Comparison of ENCODE assay signal across 25 cellular contexts in genomic region chr2:34534341-34534740, GRCh38.
"Had no signal": no experiment of that assay in that cellular context is flagged by ENCODE, and none has a peak within 500 bp of the region (broad histone marks: within the 10 kb centered on the region; RNA-seq: fewer than 3 reads in every experiment).

No MANE protein-coding gene starts in this region.

- H3K4me1 ChIP-seq: colonic mucosa, esophagus muscularis mucosa, esophagus squamous epithelium, foreskin keratinocyte, gastrocnemius medialis, gastroesophageal sphincter, heart left ventricle, heart right ventricle had no signal

- H3K4me3 ChIP-seq: colonic mucosa, coronary artery, dorsolateral prefrontal cortex, esophagus muscularis mucosa, esophagus squamous epithelium, gastrocnemius medialis, gastroesophageal sphincter, heart left ventricle, heart right ventricle had no signal

- ATAC-seq: effector memory CD8-positive, alpha-beta T cell; esophagus mucosa; foreskin keratinocyte; gastrocnemius medialis; gastroesophageal sphincter; heart left ventricle; heart right ventricle had no signal

- H3K36me3 ChIP-seq: colonic mucosa, esophagus muscularis mucosa, esophagus squamous epithelium, gastrocnemius medialis, gastroesophageal sphincter, heart left ventricle, heart right ventricle had no signal

- H3K27ac Mint-ChIP-seq: dendritic cell treated with granulocyte-macrophage colony-stimulating factor and Interleukin-4, amounts not matched to agents 40 ng/mL and 50 ng/mL, for 4 days; effector memory CD8-positive, alpha-beta T cell; endodermal cell had no signal

- H3K27me3 ChIP-seq: colonic mucosa, dorsolateral prefrontal cortex, esophagus muscularis mucosa, esophagus squamous epithelium, foreskin keratinocyte, gastrocnemius medialis, gastroesophageal sphincter, heart left ventricle, heart right ventricle had no signal

- DNase-seq: colonic mucosa; cortex of kidney; dermis blood vessel endothelial cell; dorsolateral prefrontal cortex; effector CD4-positive, alpha-beta T cell; effector CD8-positive, alpha-beta T cell; effector memory CD4-positive, alpha-beta T cell; effector memory CD8-positive, alpha-beta T cell; endodermal cell; erythroblast; esophagus squamous epithelium; foreskin fibroblast; foreskin keratinocyte; foreskin melanocyte; gastrocnemius medialis; glutamatergic neuron; head of caudate nucleus; heart left ventricle; heart right ventricle had no signal

- H3K27me3 Mint-ChIP-seq: dendritic cell treated with granulocyte-macrophage colony-stimulating factor and Interleukin-4, amounts not matched to agents 40 ng/mL and 50 ng/mL, for 4 days; effector memory CD8-positive, alpha-beta T cell had no signal

- H3K27ac ChIP-seq: colonic mucosa, coronary artery, dorsolateral prefrontal cortex, epithelial cell of prostate, esophagus muscularis mucosa, esophagus squamous epithelium, foreskin keratinocyte, gastrocnemius medialis, gastroesophageal sphincter, heart left ventricle, heart right ventricle had no signal

- H3K9me3 ChIP-seq: colonic mucosa, esophagus squamous epithelium, gastrocnemius medialis had no signal

- H3K4me3 Mint-ChIP-seq: dendritic cell treated with granulocyte-macrophage colony-stimulating factor and Interleukin-4, amounts not matched to agents 40 ng/mL and 50 ng/mL, for 4 days; effector memory CD8-positive, alpha-beta T cell; endodermal cell had no signal
